Comparison of ENCODE assay signal across 1 cellular context in genomic region chr21:38468989-38469388, GRCh38.
TF ChIP-seq lines count a peak whose summit lies in the region.

No MANE protein-coding gene starts in this region.

TF ChIP-seq in HepG2, 621 proteins besides CTCF, POLR2A, EP300 and RAD21 (continued from another document and continues in another):
- TF ChIP-seq ZBTB34 (CRISPR knock-in tag; IDR thresholded peaks at IDR 0.05) (no peak), CEBPZ (IDR thresholded peaks at IDR 0.05; ENCODE audit: low read length) (no peak), ZNF263 (CRISPR knock-in tag; IDR thresholded peaks at IDR 0.05) (no peak), KAT2B (IDR thresholded peaks at IDR 0.05; ENCODE audit: borderline replicate concordance, low read depth, low read length) (no peak), HCFC1 (IDR thresholded peaks at IDR 0.05; ENCODE audit: low read depth, low read length) (no peak), RNF219 (CRISPR knock-in tag; IDR thresholded peaks at IDR 0.05) (no peak), FOXC1 (CRISPR knock-in tag; IDR thresholded peaks at IDR 0.05; ENCODE audit: borderline replicate concordance) (no peak), ZNF772 (CRISPR knock-in tag; IDR thresholded peaks at IDR 0.05) (no peak), MYNN (CRISPR knock-in tag; IDR thresholded peaks at IDR 0.05; ENCODE audit: low read depth) (no peak), ATF2 (CRISPR knock-in tag; IDR thresholded peaks at IDR 0.05) (no peak), ARHGAP35 (CRISPR knock-in tag; IDR thresholded peaks at IDR 0.05; ENCODE audit: borderline replicate concordance) (no peak), HNF4G (IDR thresholded peaks at IDR 0.05; ENCODE audit: borderline replicate concordance, low read depth, low read length) (peak; percentile 23; the same call in 1 of the 2 replicates), HNF4G (CRISPR knock-in tag; IDR thresholded peaks at IDR 0.05; ENCODE audit: borderline replicate concordance, low read depth) (no peak), TCF7 (IDR thresholded peaks at IDR 0.05; ENCODE audit: low read depth) (no peak), SP5 (CRISPR knock-in tag; IDR thresholded peaks at IDR 0.05; ENCODE audit: borderline replicate concordance, low read depth) (no peak), ZBTB1 (CRISPR knock-in tag; IDR thresholded peaks at IDR 0.05; ENCODE audit: borderline replicate concordance) (no peak), ATAD3A (CRISPR knock-in tag; IDR thresholded peaks at IDR 0.05) (no peak), ZNF646 (CRISPR knock-in tag; IDR thresholded peaks at IDR 0.05) (no peak), ZNF280D (CRISPR knock-in tag; IDR thresholded peaks at IDR 0.05) (0 out of 2 replicates have a peak, but pooled peaks have one; percentile 36), MIXL1 (CRISPR knock-in tag; IDR thresholded peaks at IDR 0.05) (0 out of 2 replicates have a peak, but pooled peaks have one; percentile 37), ZNF362 (CRISPR knock-in tag; IDR thresholded peaks at IDR 0.05; ENCODE audit: borderline replicate concordance) (peak; percentile 78; the same call in 1 of the 2 replicates), GPN1 (CRISPR knock-in tag; IDR thresholded peaks at IDR 0.05; ENCODE audit: borderline replicate concordance) (no peak), FOSL2 (CRISPR knock-in tag; IDR thresholded peaks at IDR 0.05) (peak; percentile 58), ZBTB20 (CRISPR knock-in tag; IDR thresholded peaks at IDR 0.05; ENCODE audit: borderline replicate concordance, low read depth) (no peak), TARDBP (CRISPR knock-in tag; IDR thresholded peaks at IDR 0.05) (0 out of 2 replicates have a peak, but pooled peaks have one; percentile 26), SP140L (CRISPR knock-in tag; IDR thresholded peaks at IDR 0.05; ENCODE audit: borderline replicate concordance) (no peak), PATZ1 (CRISPR knock-in tag; IDR thresholded peaks at IDR 0.05) (peak; percentile 42; the same call in 1 of the 2 replicates), FOXA3 (CRISPR knock-in tag; IDR thresholded peaks at IDR 0.05) (0 out of 2 replicates have a peak, but pooled peaks have one; percentile 15), ZGPAT (CRISPR knock-in tag; IDR thresholded peaks at IDR 0.05) (no peak), ZBTB7B (CRISPR knock-in tag; IDR thresholded peaks at IDR 0.05) (peak; percentile 91), SOX6 (IDR thresholded peaks at IDR 0.05) (no peak), SOX6 (CRISPR knock-in tag; IDR thresholded peaks at IDR 0.05) (peak; percentile 31; the same call in 1 of the 2 replicates), ZNF598 (CRISPR knock-in tag; IDR thresholded peaks at IDR 0.05; ENCODE audit: borderline replicate concordance) (no peak), ZSCAN22 (CRISPR knock-in tag; IDR thresholded peaks at IDR 0.05) (no peak)
